8 cellular contexts compared by ENCODE assay signal in genomic region chr22:31342389-31343125, GRCh38. TPM values are rescaled to one million over a fixed set of nuclear protein-coding genes. Genes with fewer than 3 reads are reported as not detected.
DNase-seq lines count a peak whose midpoint lies in the region; ATAC-seq and TF ChIP-seq lines count a peak whose summit lies in the region.

No MANE protein-coding gene starts in this region.

- peak overlapping the region; percentile 99 for H3K27ac Mint-ChIP-seq in glutamatergic neuron (ENCODE audit: unreplicated experiment)

- TF ChIP-seq POLR2A in Peyer's patch (IDR thresholded peaks at IDR 0.05) (no peak), sigmoid colon (IDR thresholded peaks at IDR 0.05) (no peak)

- TF ChIP-seq EP300 in sigmoid colon (IDR thresholded peaks at IDR 0.05): no peak

- H3K4me1 Mint-ChIP-seq in glutamatergic neuron (ENCODE audit: low read depth, unreplicated experiment): peaks cover 28% of the 10 kb centered on the region

- H3K27me3 Mint-ChIP-seq in glutamatergic neuron (ENCODE audit: unreplicated experiment): peaks cover 26% of the 10 kb centered on the region

- ATAC-seq in HG02973 (IDR thresholded peaks at IDR 0.05; ENCODE audit: unreplicated experiment): no peak

- TF ChIP-seq CTCF in GM12865 (IDR thresholded peaks at IDR 0.05; ENCODE audit: insufficient read depth, low read depth, low read length, missing control alignments): no peak
- TF ChIP-seq CTCF in Peyer's patch (IDR thresholded peaks at IDR 0.05): no peak
- TF ChIP-seq CTCF in glutamatergic neuron (IDR thresholded peaks at IDR 0.05; ENCODE audit: partially characterized antibody, unreplicated experiment): no peak
- TF ChIP-seq CTCF in sigmoid colon (IDR thresholded peaks at IDR 0.05): no peak

- H3K4me1 ChIP-seq in Peyer's patch: peaks cover 3 to 75% (median 34%) of the 10 kb centered on the region in 4 donors
- H3K4me1 ChIP-seq in sigmoid colon: peaks cover 0 to 60% (median 36%) of the 10 kb centered on the region in 4 donors

- 31 to 45% methylated on average over 16 of the region's 16 CpGs for WGBS in sigmoid colon, 2 donors

- intact Hi-C loops in sigmoid colon (cut with DNase I): no loop called here

- H3K9me3 Mint-ChIP-seq in glutamatergic neuron (ENCODE audit: unreplicated experiment): peaks cover 14% of the 10 kb centered on the region

- DNase-seq in GM12865 (ENCODE audit: low read depth): no peak
- no peak for DNase-seq in Peyer's patch
- peak; percentile 62 for DNase-seq in glutamatergic neuron
- DNase-seq in sigmoid colon: no peak
- DNase-seq in NCI-H1930 (lab: John Stamatoyannopoulos, UW): no peak
- no peak for DNase-seq in COLO829 (ENCODE audit: low spot score)
- no peak for DNase-seq in EL

- H3K4me3 ChIP-seq in GM12865 (ENCODE audit: low read depth, low read length) (peak overlapping the region; percentile 84; the same call in 1 of the 2 replicates), Peyer's patch (peak overlapping the region in 3 of 4 donors; percentile 78 to 82 (median 79)), sigmoid colon (peak overlapping the region in 2 of 4 donors; percentile 29 to 79)

- peaks cover 0 to 17% (median 2%) of the 10 kb centered on the region in 3 donors for H3K36me3 ChIP-seq in Peyer's patch
- peaks cover 2 to 50% (median 17%) of the 10 kb centered on the region in 4 donors for H3K36me3 ChIP-seq in sigmoid colon

- no peaks in the 10 kb centered on the region for H3K36me3 Mint-ChIP-seq in glutamatergic neuron (ENCODE audit: unreplicated experiment)

- H3K27me3 ChIP-seq in Peyer's patch (no peaks in the 10 kb centered on the region), sigmoid colon (no peaks in the 10 kb centered on the region)

- H3K27ac ChIP-seq in Peyer's patch (peak overlapping the region in 2 of 4 donors; percentile 91 to 94), sigmoid colon (peak overlapping the region in 3 of 4 donors; percentile 68 to 93 (median 91))

- peak overlapping the region; percentile 91 for H3K4me3 Mint-ChIP-seq in glutamatergic neuron (ENCODE audit: unreplicated experiment)

- H3K9me3 ChIP-seq in Peyer's patch: no peaks in the 10 kb centered on the region
- no peaks in the 10 kb centered on the region for H3K9me3 ChIP-seq in sigmoid colon

RNA-seq across cellular contexts. Expression of gene PATZ1, which starts 3.6 kb away (rescaled TPM):
- total RNA-seq in Peyer's patch (10 to 100 TPM; 12.4 to 28.3 (median 21.2) TPM), glutamatergic neuron (ENCODE audit: unreplicated experiment) (98.9 TPM), sigmoid colon (10 to 100 TPM; 17.4 to 21.4 (median 19.9) TPM)
- polyA plus RNA-seq in sigmoid colon: 10 to 100 TPM in 1 of 3 donors, 1 to 10 TPM in 2; 3.7 to 15.8 (median 4.8) TPM

RNA-seq across cellular contexts. Expression of gene PIK3IP1, which starts 50.3 kb away (rescaled TPM):
- total RNA-seq in Peyer's patch: 10 to 100 TPM; 23.7 to 60.2 (median 30.7) TPM
- total RNA-seq in glutamatergic neuron (ENCODE audit: unreplicated experiment): 38.8 TPM
- total RNA-seq in sigmoid colon: 10 to 100 TPM; 32.4 to 55.0 (median 50.3) TPM
- polyA plus RNA-seq in sigmoid colon: 10 to 100 TPM in 1 of 3 donors, 1 to 10 TPM in 2; 5.8 to 87.6 (median 6.0) TPM

RNA-seq across cellular contexts. Expression of gene DRG1, which starts 56.8 kb away (rescaled TPM):
- total RNA-seq in Peyer's patch: 10 to 100 TPM; 31.3 to 84.2 (median 33.2) TPM
- total RNA-seq in glutamatergic neuron (ENCODE audit: unreplicated experiment): 64.1 TPM
- 10 to 100 TPM; 52.9 to 95.1 (median 71.9) TPM for total RNA-seq in sigmoid colon
- 10 to 100 TPM; 35.8 to 42.0 (median 41.4) TPM for polyA plus RNA-seq in sigmoid colon
